ENCODE assay signal across 15 cellular contexts in the genomic region with DNA sequence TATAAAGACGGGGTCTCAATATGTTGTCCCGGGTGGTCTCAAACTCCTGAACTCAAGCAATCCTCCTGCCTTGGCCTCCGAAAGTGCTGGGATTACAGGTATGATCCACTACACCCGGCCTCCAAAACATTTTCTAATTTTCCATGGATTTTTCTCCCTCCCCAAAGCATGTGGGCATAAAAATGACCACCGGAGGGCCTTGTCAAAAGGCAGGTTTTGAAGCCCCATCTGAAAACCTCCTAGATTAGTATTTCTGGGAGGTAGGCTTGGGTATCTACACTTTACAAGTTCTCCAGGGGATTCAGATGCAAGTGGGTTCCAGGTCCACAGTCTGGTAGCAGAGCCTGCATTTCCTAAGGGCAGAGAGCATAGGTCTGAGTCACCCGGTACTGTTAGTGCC. TPM values are rescaled to one million over a fixed set of nuclear protein-coding genes. Genes with fewer than 3 reads are reported as not detected.
A peak's percentile ranks its signal among the peaks of the same experiment; 100 is the strongest.
DNase-seq lines count a peak whose midpoint lies in the region; ATAC-seq and TF ChIP-seq lines count a peak whose summit lies in the region.
"Had no signal": no experiment of that assay in that cellular context is flagged by ENCODE, and none has a peak within 500 bp of the region (broad histone marks: within the 10 kb centered on the region; RNA-seq: fewer than 3 reads in every experiment).

No MANE protein-coding gene starts in this region.

- H3K4me2 ChIP-seq in neural cell (ENCODE audit: low read length): no peak overlapping the region

- H2AFZ ChIP-seq in neural cell (ENCODE audit: low read depth, low read length): no peak overlapping the region

- TF ChIP-seq EP300 in neural cell (conservative IDR thresholded peaks at IDR 0.05; ENCODE audit: poor library complexity, severe bottlenecking): no peak

- TF ChIP-seq CTCF in cardiac fibroblast (IDR thresholded peaks at IDR 0.05; ENCODE audit: low read depth, low read length) (peak; percentile 26), neural cell (IDR thresholded peaks at IDR 0.05; ENCODE audit: poor library complexity, severe bottlenecking) (peak; percentile 14)

- peaks cover 32% of the 10 kb centered on the region for H3K79me2 ChIP-seq in neural cell (replicated peaks; ENCODE audit: insufficient read depth, low read length)

- H3F3A ChIP-seq in neural cell (ENCODE audit: insufficient read depth, low read length, poor library complexity, severe bottlenecking): no peaks in the 10 kb centered on the region

- no peak for ATAC-seq in GM21825 (IDR thresholded peaks at IDR 0.05; ENCODE audit: unreplicated experiment)
- ATAC-seq: K562 had no signal

- H3K9ac ChIP-seq in neural cell (ENCODE audit: low read length): peak overlapping the region; percentile 64

- no peak for TF ChIP-seq RAD21 in neural cell (conservative IDR thresholded peaks at IDR 0.05)

- H3K36me3 Mint-ChIP-seq in activated T-cell treated with anti-CD3 and anti-CD28 coated beads, Interleukin-2, amount 50 U/mL, for 24 hours (ENCODE audit: low read depth): no peaks in the 10 kb centered on the region
- H3K36me3 Mint-ChIP-seq: activated naive CD8-positive, alpha-beta T cell had no signal

- no peaks in the 10 kb centered on the region for H3K9me3 Mint-ChIP-seq in activated T-cell treated with anti-CD3 and anti-CD28 coated beads, Interleukin-2, amount 50 U/mL, for 24 hours
- H3K9me3 Mint-ChIP-seq: activated CD4-positive, alpha-beta memory T cell treated with anti-CD3 and anti-CD28 coated beads, Interleukin-2, amount 10 ng/mL, durations not matched to agents 7 days and 5 days; T-helper 1 cell treated with Interleukin-12 subunit alpha and Interleukin-12 subunit beta and Interleukin-4 antibody, amounts not matched to agents 30 μg/mL and 1 μg/mL, for 36 hours had no signal

- H3K27me3 ChIP-seq in neural cell (ENCODE audit: insufficient read depth, low read depth, low read length): no peaks in the 10 kb centered on the region

- peaks cover 28% of the 10 kb centered on the region for H3K27me3 Mint-ChIP-seq in activated T-cell treated with anti-CD3 and anti-CD28 coated beads, Interleukin-2, amount 50 U/mL, for 24 hours
- H3K27me3 Mint-ChIP-seq: activated naive CD8-positive, alpha-beta T cell had no signal

- H3K9me3 ChIP-seq in neural cell (ENCODE audit: low read length): no peaks in the 10 kb centered on the region

- H3K36me3 ChIP-seq in neural cell (ENCODE audit: insufficient read depth, low read length): no peaks in the 10 kb centered on the region

- H3K4me3 Mint-ChIP-seq in activated T-cell treated with anti-CD3 and anti-CD28 coated beads, Interleukin-2, amount 50 U/mL, for 24 hours: no peak overlapping the region
- H3K4me3 Mint-ChIP-seq: activated CD4-positive, alpha-beta memory T cell treated with anti-CD3 and anti-CD28 coated beads, Interleukin-2, amount 10 ng/mL, durations not matched to agents 7 days and 5 days; T-helper 1 cell treated with Interleukin-12 subunit alpha and Interleukin-12 subunit beta and Interleukin-4 antibody, amounts not matched to agents 30 μg/mL and 1 μg/mL, for 36 hours had no signal

- H3K4me3 ChIP-seq in cardiac fibroblast (replicated peaks in 1 of 2; ENCODE audit: low read depth in 2 of 2, low read length in 2 of 2) (no peak overlapping the region), neural cell (ENCODE audit: low read length) (no peak overlapping the region)
- H3K4me3 ChIP-seq: K562 had no signal

- no peak overlapping the region for H3K27ac Mint-ChIP-seq in activated T-cell treated with anti-CD3 and anti-CD28 coated beads, Interleukin-2, amount 50 U/mL, for 24 hours
- H3K27ac Mint-ChIP-seq: activated CD4-positive, alpha-beta memory T cell treated with anti-CD3 and anti-CD28 coated beads, Interleukin-2, amount 10 ng/mL, durations not matched to agents 7 days and 5 days; T-helper 1 cell treated with Interleukin-12 subunit alpha and Interleukin-12 subunit beta and Interleukin-4 antibody, amounts not matched to agents 30 μg/mL and 1 μg/mL, for 36 hours had no signal

- H3K27ac ChIP-seq in neural cell (ENCODE audit: low read length): no peak overlapping the region

- DNase-seq in NCI-H1417 (lab: John Stamatoyannopoulos, UW): peak in 2 of 3 experiments; percentile 6 to 45
- DNase-seq in NCI-H1417 treated with DMSO at 0.1 percent for 48 hours (lab: John Stamatoyannopoulos, UW): no peak
- peak; percentile 22 for DNase-seq in LHCN-M2 (ENCODE audit: low read depth)
- peak; percentile 15 to 16 for DNase-seq in cardiac fibroblast (ENCODE audit: low read depth in 2 of 2)
- DNase-seq in activated T-cell treated with anti-CD3 and anti-CD28 coated beads, Interleukin-2, amount 50 U/mL, for 24 hours: no peak
- no peak for DNase-seq in NCI-H2107 (lab: John Stamatoyannopoulos, UW)
- DNase-seq: activated CD4-positive, alpha-beta memory T cell treated with anti-CD3 and anti-CD28 coated beads, Interleukin-2, amount 10 ng/mL, durations not matched to agents 7 days and 5 days; AML-193; H7; stimulated activated CD4-positive, alpha-beta T cell treated with anti-CD3 and anti-CD28 coated beads, Interleukin-12 subunit alpha, Interleukin-12 subunit beta, amount 100 ng/mL, for 4 hours had no signal

- H3K4me1 Mint-ChIP-seq in activated T-cell treated with anti-CD3 and anti-CD28 coated beads, Interleukin-2, amount 50 U/mL, for 24 hours (ENCODE audit: low read depth): no peaks in the 10 kb centered on the region
- H3K4me1 Mint-ChIP-seq: activated CD4-positive, alpha-beta memory T cell treated with anti-CD3 and anti-CD28 coated beads, Interleukin-2, amount 10 ng/mL, durations not matched to agents 7 days and 5 days had no signal

- no peaks in the 10 kb centered on the region for H3K9me2 ChIP-seq in neural cell (ENCODE audit: insufficient read depth, low read length)

- no peaks in the 10 kb centered on the region for H4K20me1 ChIP-seq in neural cell (ENCODE audit: insufficient read depth)

TF ChIP-seq in neural cell, 6 proteins besides CTCF, POLR2A, EP300 and RAD21:
- TF ChIP-seq POLR2AphosphoS5 (IDR thresholded peaks at IDR 0.05): no peak
- no peak for TF ChIP-seq EZH2 (IDR thresholded peaks at IDR 0.05; ENCODE audit: borderline replicate concordance, insufficient read depth, low read length, poor library complexity, severe bottlenecking)
- TF ChIP-seq, protein P1, sequence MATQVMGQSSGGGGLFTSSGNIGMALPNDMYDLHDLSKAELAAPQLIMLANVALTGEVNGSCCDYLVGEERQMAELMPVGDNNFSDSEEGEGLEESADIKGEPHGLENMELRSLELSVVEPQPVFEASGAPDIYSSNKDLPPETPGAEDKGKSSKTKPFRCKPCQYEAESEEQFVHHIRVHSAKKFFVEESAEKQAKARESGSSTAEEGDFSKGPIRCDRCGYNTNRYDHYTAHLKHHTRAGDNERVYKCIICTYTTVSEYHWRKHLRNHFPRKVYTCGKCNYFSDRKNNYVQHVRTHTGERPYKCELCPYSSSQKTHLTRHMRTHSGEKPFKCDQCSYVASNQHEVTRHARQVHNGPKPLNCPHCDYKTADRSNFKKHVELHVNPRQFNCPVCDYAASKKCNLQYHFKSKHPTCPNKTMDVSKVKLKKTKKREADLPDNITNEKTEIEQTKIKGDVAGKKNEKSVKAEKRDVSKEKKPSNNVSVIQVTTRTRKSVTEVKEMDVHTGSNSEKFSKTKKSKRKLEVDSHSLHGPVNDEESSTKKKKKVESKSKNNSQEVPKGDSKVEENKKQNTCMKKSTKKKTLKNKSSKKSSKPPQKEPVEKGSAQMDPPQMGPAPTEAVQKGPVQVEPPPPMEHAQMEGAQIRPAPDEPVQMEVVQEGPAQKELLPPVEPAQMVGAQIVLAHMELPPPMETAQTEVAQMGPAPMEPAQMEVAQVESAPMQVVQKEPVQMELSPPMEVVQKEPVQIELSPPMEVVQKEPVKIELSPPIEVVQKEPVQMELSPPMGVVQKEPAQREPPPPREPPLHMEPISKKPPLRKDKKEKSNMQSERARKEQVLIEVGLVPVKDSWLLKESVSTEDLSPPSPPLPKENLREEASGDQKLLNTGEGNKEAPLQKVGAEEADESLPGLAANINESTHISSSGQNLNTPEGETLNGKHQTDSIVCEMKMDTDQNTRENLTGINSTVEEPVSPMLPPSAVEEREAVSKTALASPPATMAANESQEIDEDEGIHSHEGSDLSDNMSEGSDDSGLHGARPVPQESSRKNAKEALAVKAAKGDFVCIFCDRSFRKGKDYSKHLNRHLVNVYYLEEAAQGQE (IDR thresholded peaks at IDR 0.05; ENCODE audit: borderline replicate concordance): no peak
- TF ChIP-seq MXI1 (conservative IDR thresholded peaks at IDR 0.05; ENCODE audit: poor library complexity, severe bottlenecking): no peak
- no peak for TF ChIP-seq TAF1 (IDR thresholded peaks at IDR 0.05; ENCODE audit: low read depth)

RNA-seq across cellular contexts. Expression of a gene that starts 1.4 kb away (rescaled TPM):
- total RNA-seq in LHCN-M2 (2014; rRNA removed): 2.3 and 4.1 TPM in 2 replicates
- polyA plus RNA-seq in LHCN-M2 (2012): 2.3 TPM
- polyA plus RNA-seq in neural cell: 26.9 and 30.8 TPM in 2 replicates
- 32.1 and 36.5 TPM in 2 replicates for polyA minus RNA-seq in neural cell
- total RNA-seq: activated CD4-positive, alpha-beta memory T cell treated with anti-CD3 and anti-CD28 coated beads, Interleukin-2, amount 10 ng/mL, durations not matched to agents 7 days and 5 days; K562 had no signal

RNA-seq across cellular contexts. Expression of a gene that starts 34.9 kb away (rescaled TPM):
- total RNA-seq in LHCN-M2 (2014; rRNA removed): 13.5 and 14.0 TPM in 2 replicates
- 11.6 TPM for polyA plus RNA-seq in LHCN-M2 (2012)
- 40.2 and 43.2 TPM in 2 replicates for polyA plus RNA-seq in neural cell
- 23.6 and 24.0 TPM in 2 replicates for polyA minus RNA-seq in neural cell

RNA-seq across cellular contexts. Expression of a gene that starts 46.7 kb away (rescaled TPM):
- total RNA-seq in LHCN-M2 (2014; rRNA removed): 1.2 and 1.8 TPM in 2 replicates
- 0.83 TPM for polyA plus RNA-seq in LHCN-M2 (2012)
- polyA plus RNA-seq in neural cell: 35.4 and 37.5 TPM in 2 replicates
- polyA minus RNA-seq in neural cell: 46.0 and 53.7 TPM in 2 replicates

Comparison
In these comparisons a context has a peak if more than half of its experiments do, and no peak if none do; other contexts are left out.
1. DNase-seq: peak in NCI-H1417 (2 of 3), LHCN-M2 (single experiment) and cardiac fibroblast (2 of 2); none in NCI-H1417 treated with DMSO at 0.1 percent for 48 hours (single experiment), activated T-cell treated with anti-CD3 and anti-CD28 coated beads, Interleukin-2, amount 50 U/mL, for 24 hours (single experiment) and NCI-H2107 (single experiment).